Comparison of ENCODE assay signal across 8 cellular contexts in the genomic region with DNA sequence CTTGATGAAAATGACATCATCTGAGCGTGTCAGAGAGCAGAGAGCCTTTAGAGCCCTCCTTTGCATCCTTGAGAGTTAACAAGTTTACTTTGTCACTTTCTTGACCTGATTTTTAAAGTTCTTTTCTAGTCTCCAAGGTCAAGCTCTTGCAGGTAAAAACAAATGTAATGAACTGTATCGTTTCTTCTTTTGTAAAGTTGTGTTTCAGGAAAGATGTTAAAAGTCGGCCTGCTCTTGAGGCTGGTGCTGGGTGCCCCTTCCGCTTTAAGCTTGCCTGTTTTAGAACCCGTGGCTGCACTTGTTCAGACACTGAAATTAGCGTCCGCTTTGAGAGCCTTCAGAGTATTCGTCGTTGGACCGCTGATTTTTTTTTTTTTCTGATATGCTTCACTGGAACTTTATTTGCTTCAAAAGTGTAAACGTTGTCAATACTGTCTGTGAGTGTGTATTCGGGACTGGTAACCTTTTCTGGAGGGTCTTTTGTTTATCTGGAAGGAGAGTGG. TPM values are rescaled to one million over a fixed set of nuclear protein-coding genes. Genes with fewer than 3 reads are reported as not detected.
DNase-seq lines count a peak whose midpoint lies in the region; ATAC-seq and TF ChIP-seq lines count a peak whose summit lies in the region.

No MANE protein-coding gene starts in this region.

- intact Hi-C loops in Calu3 (cut with micrococcal nuclease; ENCODE audit: unreplicated experiment) = loop anchor here (5.0 to 10.0 kb wide), 2 partner anchors 88 to 120 kb away; no protein-coding TSS in a partner anchor
- intact Hi-C loops in activated T-helper 2 cell treated with anti-CD3 and anti-CD28 coated beads, Interferon-gamma antibody, Interleukin-2, Interleukin-4, amounts not matched to agents 10 μg/mL and 5 μg/mL and 100 μg/mL, durations not matched to agents 14 hours and 24 hours and 36 hours (cut with micrococcal nuclease) = loop anchor here (1.0 to 10.0 kb wide), 2 partner anchors 83 to 810 kb away; no protein-coding TSS in a partner anchor
- intact Hi-C loops in right cardiac atrium (cut with DNase I) = loop anchor here (5.0 to 10.0 kb wide), 4 partner anchors 58 to 180 kb away; no protein-coding TSS in a partner anchor

- ATAC-seq in right cardiac atrium (peak in 1 of 2 donors; percentile 19), omental fat pad (ENCODE audit: low FRiP score) (no peak)

- H3K4me1 Mint-ChIP-seq in Calu3 (ENCODE audit: low read depth, unreplicated experiment) = peaks cover 41% of the 10 kb centered on the region
- H3K4me1 Mint-ChIP-seq in activated T-helper 2 cell treated with anti-CD3 and anti-CD28 coated beads, Interferon-gamma antibody, Interleukin-2, Interleukin-4, amounts not matched to agents 10 μg/mL and 5 μg/mL and 100 μg/mL, durations not matched to agents 14 hours and 24 hours and 36 hours (ENCODE audit: low read depth) = peaks cover 43% of the 10 kb centered on the region

- peak overlapping the region; percentile 77 for H3K4me3 Mint-ChIP-seq in Calu3 (ENCODE audit: low read depth, unreplicated experiment)
- H3K4me3 Mint-ChIP-seq in activated T-helper 2 cell treated with anti-CD3 and anti-CD28 coated beads, Interferon-gamma antibody, Interleukin-2, Interleukin-4, amounts not matched to agents 10 μg/mL and 5 μg/mL and 100 μg/mL, durations not matched to agents 14 hours and 24 hours and 36 hours (ENCODE audit: low read depth) = peak overlapping the region; percentile 88

- TF ChIP-seq CTCF in Calu3 (IDR thresholded peaks at IDR 0.05; ENCODE audit: unreplicated experiment) (no peak), omental fat pad (IDR thresholded peaks at IDR 0.05) (no peak)

- H3K27ac ChIP-seq in right cardiac atrium (ENCODE audit: low read length) = peak overlapping the region; percentile 97

- H3K27me3 ChIP-seq in right cardiac atrium (ENCODE audit: control insufficient read depth, insufficient read depth) = no peaks in the 10 kb centered on the region

- peaks cover 30% of the 10 kb centered on the region for H3K36me3 Mint-ChIP-seq in Calu3 (ENCODE audit: insufficient read depth, unreplicated experiment)
- H3K36me3 Mint-ChIP-seq in activated T-helper 2 cell treated with anti-CD3 and anti-CD28 coated beads, Interferon-gamma antibody, Interleukin-2, Interleukin-4, amounts not matched to agents 10 μg/mL and 5 μg/mL and 100 μg/mL, durations not matched to agents 14 hours and 24 hours and 36 hours (ENCODE audit: low read depth) = peaks cover 28% of the 10 kb centered on the region

- peak overlapping the region; percentile 83 for H3K4me3 ChIP-seq in right cardiac atrium (ENCODE audit: low read length)
- H3K4me3 ChIP-seq in skeletal muscle cell (ENCODE audit: low read depth, low read length) = peak overlapping the region; percentile 64

- H3K9me3 ChIP-seq in right cardiac atrium (ENCODE audit: control insufficient read depth, low read length) = no peaks in the 10 kb centered on the region

- no peaks in the 10 kb centered on the region for H3K27me3 Mint-ChIP-seq in Calu3 (ENCODE audit: unreplicated experiment)
- no peaks in the 10 kb centered on the region for H3K27me3 Mint-ChIP-seq in activated T-helper 2 cell treated with anti-CD3 and anti-CD28 coated beads, Interferon-gamma antibody, Interleukin-2, Interleukin-4, amounts not matched to agents 10 μg/mL and 5 μg/mL and 100 μg/mL, durations not matched to agents 14 hours and 24 hours and 36 hours (ENCODE audit: low read depth)

- H3K4me1 ChIP-seq in right cardiac atrium (ENCODE audit: control insufficient read depth, insufficient read depth, low read length) = peaks cover 6% of the 10 kb centered on the region

- BruUV-seq in Calu3 (replicated peaks; lab: Mats Ljungman, UMichigan) = no TSS peak

- CTCF ChIA-PET in Calu3 (lab: Charles Lee) = interaction anchor here (0.6 to 3.6 kb wide), 6 partner anchors 11 to 53 kb away, joined by 3 to 15 read pairs (median 4); no protein-coding TSS in a partner anchor

- no peaks in the 10 kb centered on the region for H3K9me3 Mint-ChIP-seq in Calu3 (ENCODE audit: low read depth, unreplicated experiment)
- no peaks in the 10 kb centered on the region for H3K9me3 Mint-ChIP-seq in activated T-helper 2 cell treated with anti-CD3 and anti-CD28 coated beads, Interferon-gamma antibody, Interleukin-2, Interleukin-4, amounts not matched to agents 10 μg/mL and 5 μg/mL and 100 μg/mL, durations not matched to agents 14 hours and 24 hours and 36 hours

- DNase-seq in Calu3 (no peak), HT-29 (ENCODE audit: low spot score) (peak; percentile 10), right cardiac atrium (no peak), skeletal muscle cell (ENCODE audit: low read depth) (no peak), omental fat pad (ENCODE audit: low spot score) (no peak), activated gamma-delta T cell treated with Interleukin-2 at 50 U/mL for 16 hours (no peak), putamen (ENCODE audit: low spot score) (no peak)
- no peak for DNase-seq in activated T-helper 2 cell treated with anti-CD3 and anti-CD28 coated beads, Interferon-gamma antibody, Interleukin-2, Interleukin-4, amounts not matched to agents 10 μg/mL and 5 μg/mL and 100 μg/mL, durations not matched to agents 14 hours and 24 hours and 36 hours (ENCODE audit: low spot score)

- WGBS in right cardiac atrium = 1% methylated on average over 12 of the region's 12 CpGs

- H3K27ac Mint-ChIP-seq in Calu3 (ENCODE audit: unreplicated experiment) = peak overlapping the region; percentile 42
- H3K27ac Mint-ChIP-seq in activated T-helper 2 cell treated with anti-CD3 and anti-CD28 coated beads, Interferon-gamma antibody, Interleukin-2, Interleukin-4, amounts not matched to agents 10 μg/mL and 5 μg/mL and 100 μg/mL, durations not matched to agents 14 hours and 24 hours and 36 hours = peak overlapping the region; percentile 85

RNA-seq across cellular contexts. Expression of a gene that starts 52.6 kb away (rescaled TPM):
- total RNA-seq in Calu3 (2022) = 8.6 and 8.7 TPM in 2 replicates
- total RNA-seq in HT-29 (2014; rRNA removed; shearing (Covaris generic)) = 1.4 and 3.2 TPM in 2 replicates
- total RNA-seq in activated T-helper 2 cell treated with anti-CD3 and anti-CD28 coated beads, Interferon-gamma antibody, Interleukin-2, Interleukin-4, amounts not matched to agents 10 μg/mL and 5 μg/mL and 100 μg/mL, durations not matched to agents 14 hours and 24 hours and 36 hours = 7.5 and 8.1 TPM in 2 replicates
- total RNA-seq in right cardiac atrium = 10 to 100 TPM; 13.8 to 22.4 (median 19.4) TPM
- polyA plus RNA-seq in right cardiac atrium = 13.9 TPM
- total RNA-seq in omental fat pad = 10 to 100 TPM; 15.8 to 20.6 (median 16.3) TPM
